ENCODE assay signal across 19 cellular contexts in genomic region chr14:70755655-70756054, GRCh38. TPM values are rescaled to one million over a fixed set of nuclear protein-coding genes. Genes with fewer than 3 reads are reported as not detected.
A peak's percentile ranks its signal among the peaks of the same experiment; 100 is the strongest.
DNase-seq lines count a peak whose midpoint lies in the region; ATAC-seq, FAIRE-seq and TF ChIP-seq lines count a peak whose summit lies in the region.
"Had no signal": no experiment of that assay in that cellular context is flagged by ENCODE, and none has a peak within 500 bp of the region (broad histone marks: within the 10 kb centered on the region; RNA-seq: fewer than 3 reads in every experiment).

No MANE protein-coding gene starts in this region.

- DNase-seq in DMS 273 (lab: John Stamatoyannopoulos, UW; ENCODE audit: unreplicated experiment), result peak; percentile 15
- no peak for DNase-seq in DMS 273 treated with DMSO at 0.1 percent for 48 hours (lab: John Stamatoyannopoulos, UW)
- DNase-seq in WERI-Rb-1, result peak; percentile 37
- DNase-seq in keratinocyte (ENCODE audit: low read depth, low spot score), result peak; percentile 75
- DNase-seq in upper lobe of left lung, result no peak
- no peak for DNase-seq in activated effector memory CD4-positive, alpha-beta T cell treated with Interleukin-2 at 50 U/mL for 16 hours
- DNase-seq in NCI-H2081 (lab: John Stamatoyannopoulos, UW), result no peak
- no peak for DNase-seq in tibial nerve (ENCODE audit: low spot score in 2 of 2)
- DNase-seq: activated CD8-positive, alpha-beta T cell treated with anti-CD3 and anti-CD28 coated beads, Interleukin-2, amount 10 ng/mL, durations not matched to agents 7 days and 5 days; activated naive CD8-positive, alpha-beta T cell treated with anti-CD3 and anti-CD28 coated beads, Interleukin-2, amount 50 U/mL, for 24 hours; HFFc6; immature natural killer cell; MM.1S; NCI-H748 treated with DMSO at 0.1 percent for 48 hours; sigmoid colon; stimulated activated CD4-positive, alpha-beta T cell treated with anti-CD3 and anti-CD28 coated beads, Interleukin-4, amount 100 ng/mL, for 1 hour; testis had no signal

- TF ChIP-seq EP300 in upper lobe of left lung (IDR thresholded peaks at IDR 0.05), result no peak
- TF ChIP-seq EP300 in tibial nerve (IDR thresholded peaks at IDR 0.05), result no peak

- peak overlapping the region; percentile 35 for H3K9ac ChIP-seq in keratinocyte (ENCODE audit: control insufficient read depth, extremely low read depth, insufficient read depth, low read length)

- no peak for TF ChIP-seq POLR2A in upper lobe of left lung (IDR thresholded peaks at IDR 0.05)
- TF ChIP-seq POLR2A in tibial nerve (IDR thresholded peaks at IDR 0.05), result no peak

- no peaks in the 10 kb centered on the region for H3K27me3 ChIP-seq in WERI-Rb-1 (ENCODE audit: insufficient read depth, low read depth, severe bottlenecking)
- no peaks in the 10 kb centered on the region for H3K27me3 ChIP-seq in keratinocyte (ENCODE audit: control insufficient read depth, extremely low read depth, insufficient read depth, low read length)
- H3K27me3 ChIP-seq in upper lobe of left lung, result no peaks in the 10 kb centered on the region
- no peaks in the 10 kb centered on the region for H3K27me3 ChIP-seq in tibial nerve
- H3K27me3 ChIP-seq: sigmoid colon, testis had no signal

- H3K4me2 ChIP-seq in keratinocyte (ENCODE audit: control insufficient read depth, extremely low read depth, insufficient read depth, low read depth, low read length), result peak overlapping the region; percentile 73

- H4K20me1 ChIP-seq in keratinocyte (ENCODE audit: control insufficient read depth, extremely low read depth, insufficient read depth, low read length), result no peaks in the 10 kb centered on the region

- H3K79me2 ChIP-seq in keratinocyte (ENCODE audit: control insufficient read depth, insufficient read depth, low read length), result peaks cover 6% of the 10 kb centered on the region

- H3K4me1 ChIP-seq in keratinocyte (ENCODE audit: control insufficient read depth, extremely low read depth, insufficient read depth, low read length) (peaks cover 27% of the 10 kb centered on the region), upper lobe of left lung (peaks cover 0 to 18% (median 5%) of the 10 kb centered on the region in 4 donors), tibial nerve (no peaks in the 10 kb centered on the region)
- H3K4me1 ChIP-seq: sigmoid colon, testis had no signal

- no peaks in the 10 kb centered on the region for H3K9me3 ChIP-seq in WERI-Rb-1 (ENCODE audit: severe bottlenecking)
- no peaks in the 10 kb centered on the region for H3K9me3 ChIP-seq in keratinocyte (ENCODE audit: control insufficient read depth, low read depth, low read length)
- no peaks in the 10 kb centered on the region for H3K9me3 ChIP-seq in upper lobe of left lung
- H3K9me3 ChIP-seq in tibial nerve, result peaks cover 0 to 4% (median 0%) of the 10 kb centered on the region in 4 donors
- H3K9me3 ChIP-seq: sigmoid colon, testis had no signal

- no peaks in the 10 kb centered on the region for H3K9me1 ChIP-seq in keratinocyte (ENCODE audit: control insufficient read depth, extremely low read depth, insufficient read depth, low read length)

- dilution Hi-C loops in keratinocyte (cut with MboI; ENCODE audit: extremely low pct_ligation_motif_present, low sequenced_read_pairs), result no loop called here

- H3K27ac ChIP-seq in WERI-Rb-1 (peak overlapping the region; percentile 51), keratinocyte (ENCODE audit: control insufficient read depth, insufficient read depth, low read length) (peak overlapping the region; percentile 79), upper lobe of left lung (peak overlapping the region; percentile 21 to 68 (median 47)), tibial nerve (no peak overlapping the region)
- H3K27ac ChIP-seq: C4-2B, sigmoid colon, testis had no signal

- H2AFZ ChIP-seq in keratinocyte (ENCODE audit: control insufficient read depth, low read length), result no peak overlapping the region

- no peak overlapping the region for H3K4me3 ChIP-seq in WERI-Rb-1 (ENCODE audit: low read depth, low read length)
- H3K4me3 ChIP-seq in keratinocyte (ENCODE audit: control insufficient read depth in 2 of 3, extremely low read depth in 1 of 3, insufficient read depth in 2 of 3, low read depth in 1 of 3, low read length in 3 of 3), result peak overlapping the region in 2 of 3 experiments; percentile 28 to 34
- H3K4me3 ChIP-seq in upper lobe of left lung, result no peak overlapping the region
- no peak overlapping the region for H3K4me3 ChIP-seq in tibial nerve
- H3K4me3 ChIP-seq: sigmoid colon, testis had no signal

- TF ChIP-seq CTCF in WERI-Rb-1 (IDR thresholded peaks at IDR 0.05; ENCODE audit: low read depth, low read length), result no peak
- no peak for TF ChIP-seq CTCF in keratinocyte (optimal IDR thresholded peaks at IDR 0.05 in 1 of 3, IDR thresholded peaks at IDR 0.05 in 1 of 3, conservative IDR thresholded peaks at IDR 0.05 in 1 of 3; ENCODE audit: extremely low read depth in 1 of 3, insufficient read depth in 2 of 3, low read length in 3 of 3)
- TF ChIP-seq CTCF in upper lobe of left lung (IDR thresholded peaks at IDR 0.05), result no peak
- TF ChIP-seq CTCF in tibial nerve (IDR thresholded peaks at IDR 0.05), result no peak

- FAIRE-seq in keratinocyte (lab: Jason Lieb, UNC), result no peak
- FAIRE-seq: GM19239 had no signal

- no peak for ATAC-seq in upper lobe of left lung (ENCODE audit: low FRiP score in 2 of 2)
- ATAC-seq: activated CD8-positive, alpha-beta T cell treated with anti-CD3 and anti-CD28 coated beads, Interleukin-2, amount 10 ng/mL, durations not matched to agents 7 days and 5 days; activated naive CD8-positive, alpha-beta T cell treated with anti-CD3 and anti-CD28 coated beads, Interleukin-2, amount 50 U/mL, for 24 hours had no signal

- H3K36me3 ChIP-seq in WERI-Rb-1 (peaks cover 50% of the 10 kb centered on the region), keratinocyte (ENCODE audit: control insufficient read depth in 2 of 2, extremely low read depth in 1 of 2, insufficient read depth in 2 of 2, low read length in 2 of 2) (peaks cover under 1 to 35% of the 10 kb centered on the region in 2 experiments), upper lobe of left lung (no peaks in the 10 kb centered on the region), tibial nerve (no peaks in the 10 kb centered on the region)
- H3K36me3 ChIP-seq: sigmoid colon had no signal

RNA-seq across cellular contexts. Expression of gene MAP3K9, which starts 53.7 kb away (rescaled TPM):
- polyA plus RNA-seq in keratinocyte, result 6.5 to 9.4 TPM (median 7.2 TPM) in 3 replicates
- 6.9 TPM for polyA plus RNA-seq in keratinocyte (2011; ENCODE audit: low read depth)
- polyA plus RNA-seq in keratinocyte (2011; cell fraction: cytosol; rRNA removed), result 5.5 and 7.8 TPM in 2 replicates
- 23.7 and 27.0 TPM in 2 replicates for polyA plus RNA-seq in keratinocyte (2011; cell fraction: nucleus; rRNA removed)
- polyA plus RNA-seq in keratinocyte (2012; ENCODE audit: low replicate concordance), result 7.3 and 9.4 TPM in 2 replicates
- 15.0 to 21.5 TPM (median 21.2 TPM) in 3 replicates for polyA minus RNA-seq in keratinocyte
- polyA minus RNA-seq in keratinocyte (2011; cell fraction: cytosol; rRNA and poly(A)+ RNA removed), result 7.9 TPM
- polyA minus RNA-seq in keratinocyte (2011; cell fraction: nucleus; rRNA and poly(A)+ RNA removed), result 22.4 and 35.8 TPM in 2 replicates
- total RNA-seq in upper lobe of left lung (10 to 100 TPM in 3 of 6 donors, 1 to 10 TPM in 3; 7.6 to 14.5 (median 11.2) TPM), tibial nerve (1 to 10 TPM in 1 of 4 donors, under 1 TPM in 3; 0.20 to 1.5 (median 0.59) TPM)

Comparison
In these comparisons a context has a peak if more than half of its experiments do, and no peak if none do; other contexts are left out.
1. DNase-seq: peak in DMS 273 (single experiment), WERI-Rb-1 (single experiment) and keratinocyte (single experiment); none in DMS 273 treated with DMSO at 0.1 percent for 48 hours (single experiment), upper lobe of left lung (0 of 2), activated effector memory CD4-positive, alpha-beta T cell treated with Interleukin-2 at 50 U/mL for 16 hours (single experiment), NCI-H2081 (0 of 2) and tibial nerve (0 of 2).
2. H3K27ac ChIP-seq: peak in WERI-Rb-1 (single experiment), keratinocyte (single experiment) and upper lobe of left lung (4 of 4); none in tibial nerve (0 of 4).
3. H3K4me3 ChIP-seq: peak in keratinocyte (2 of 3); none in WERI-Rb-1 (single experiment), upper lobe of left lung (0 of 4) and tibial nerve (0 of 4).